ENCODE assay signal across 19 cellular contexts in genomic region chr2:179951680-179952079, GRCh38. TPM values are rescaled to one million over a fixed set of nuclear protein-coding genes. Genes with fewer than 3 reads are reported as not detected.
DNase-seq lines count a peak whose midpoint lies in the region; ATAC-seq lines count a peak whose summit lies in the region.
"Had no signal": no experiment of that assay in that cellular context is flagged by ENCODE, and none has a peak within 500 bp of the region (broad histone marks: within the 10 kb centered on the region; RNA-seq: fewer than 3 reads in every experiment).

No MANE protein-coding gene starts in this region.

- peaks cover 44% of the 10 kb centered on the region for H3K36me3 Mint-ChIP-seq in activated CD4-positive, alpha-beta T cell treated with anti-CD3 and anti-CD28 coated beads for 36 hours (ENCODE audit: low read depth)
- peaks cover 52 to 70% of the 10 kb centered on the region in 2 donors for H3K36me3 Mint-ChIP-seq in CD4-positive, alpha-beta memory T cell

- no peaks in the 10 kb centered on the region for H3K27me3 Mint-ChIP-seq in activated CD4-positive, alpha-beta T cell treated with anti-CD3 and anti-CD28 coated beads for 36 hours
- no peaks in the 10 kb centered on the region for H3K27me3 Mint-ChIP-seq in CD4-positive, alpha-beta memory T cell
- H3K27me3 Mint-ChIP-seq: activated T-cell treated with anti-CD3 and anti-CD28 coated beads, Interleukin-2, amount 50 U/mL, for 24 hours; stimulated activated naive CD8-positive, alpha-beta T cell treated with anti-CD3 and anti-CD28 coated beads, Interleukin-15, Interleukin-2, amounts not matched to agents 100 ng/mL and 50 ng/mL, for 24 hours had no signal

- no peak for DNase-seq in activated CD4-positive, alpha-beta T cell treated with anti-CD3 and anti-CD28 coated beads for 36 hours
- no peak for DNase-seq in activated CD4-positive, alpha-beta T cell treated with anti-CD3 and anti-CD28 coated beads for 1 hour
- DNase-seq in dermis blood vessel endothelial cell, result no peak
- no peak for DNase-seq in SW480 (ENCODE audit: low spot score)
- DNase-seq in NCI-H2029 treated with DMSO at 0.1 percent for 48 hours (lab: John Stamatoyannopoulos, UW), result no peak
- DNase-seq in CD4-positive, alpha-beta memory T cell, result no peak
- DNase-seq: activated CD4-positive, CD25-positive, alpha-beta regulatory T cell treated with anti-CD3 and anti-CD28 coated beads, Interleukin-2, amount 50 U/mL, for 72 hours; activated T-cell treated with anti-CD3 and anti-CD28 coated beads, Interleukin-2, amount 50 U/mL, for 24 hours; amniotic stem cell; HFFc6; islet precursor cell; MG63; NCI-H2107 had no signal

- no peaks in the 10 kb centered on the region for H3K4me1 ChIP-seq in CD4-positive, alpha-beta memory T cell (ENCODE audit: insufficient read depth, low read length)
- H3K4me1 ChIP-seq: parathyroid adenoma had no signal

- H3K27ac Mint-ChIP-seq in activated CD4-positive, alpha-beta T cell treated with anti-CD3 and anti-CD28 coated beads for 36 hours, result peak overlapping the region; percentile 1
- no peak overlapping the region for H3K27ac Mint-ChIP-seq in CD4-positive, alpha-beta memory T cell
- H3K27ac Mint-ChIP-seq: activated T-cell treated with anti-CD3 and anti-CD28 coated beads, Interleukin-2, amount 50 U/mL, for 24 hours; HFFc6; stimulated activated naive CD8-positive, alpha-beta T cell treated with anti-CD3 and anti-CD28 coated beads, Interleukin-15, Interleukin-2, amounts not matched to agents 100 ng/mL and 50 ng/mL, for 24 hours had no signal

- H3K27me3 ChIP-seq in CD4-positive, alpha-beta memory T cell (ENCODE audit: insufficient read depth, low read length), result no peaks in the 10 kb centered on the region
- H3K27me3 ChIP-seq: MG63 had no signal

- CTCF ChIA-PET in activated CD4-positive, alpha-beta T cell treated with anti-CD3 and anti-CD28 coated beads for 36 hours (lab: Charles Lee), result no interaction called here
- CTCF ChIA-PET in CD4-positive, alpha-beta memory T cell (lab: Charles Lee; ENCODE audit: partially characterized antibody), result no interaction called here

- no peaks in the 10 kb centered on the region for H3K9me3 ChIP-seq in CD4-positive, alpha-beta memory T cell (ENCODE audit: control insufficient read depth in 1 of 2, low read length in 2 of 2)
- H3K9me3 ChIP-seq: MG63 had no signal

- no peaks in the 10 kb centered on the region for H3K4me1 Mint-ChIP-seq in activated CD4-positive, alpha-beta T cell treated with anti-CD3 and anti-CD28 coated beads for 36 hours
- H3K4me1 Mint-ChIP-seq in CD4-positive, alpha-beta memory T cell, result peaks cover 0 to 3% (median under 1%) of the 10 kb centered on the region in 4 donors

- H3K27ac ChIP-seq in CD4-positive, alpha-beta memory T cell (ENCODE audit: low read depth, low read length), result no peak overlapping the region
- H3K27ac ChIP-seq: 22Rv1, epithelial cell of prostate, parathyroid adenoma had no signal

- peaks cover 41% of the 10 kb centered on the region for H3K36me3 ChIP-seq in CD4-positive, alpha-beta memory T cell (ENCODE audit: insufficient read depth, low read length)

- intact Hi-C loops in activated CD4-positive, alpha-beta T cell treated with anti-CD3 and anti-CD28 coated beads for 36 hours (cut with DNase I, micrococcal nuclease), result no loop called here
- intact Hi-C loops in CD4-positive, alpha-beta memory T cell (cut with micrococcal nuclease), result no loop called here

- ATAC-seq in activated CD4-positive, alpha-beta T cell treated with anti-CD3 and anti-CD28 coated beads for 36 hours, result no peak
- ATAC-seq in GM21825 (IDR thresholded peaks at IDR 0.05; ENCODE audit: unreplicated experiment) (peak; percentile 50), HG03159 (IDR thresholded peaks at IDR 0.05; ENCODE audit: unreplicated experiment) (peak; percentile 67)

- no peaks in the 10 kb centered on the region for H3K9me3 Mint-ChIP-seq in activated CD4-positive, alpha-beta T cell treated with anti-CD3 and anti-CD28 coated beads for 36 hours (ENCODE audit: low read depth)
- H3K9me3 Mint-ChIP-seq in CD4-positive, alpha-beta memory T cell, result no peaks in the 10 kb centered on the region
- H3K9me3 Mint-ChIP-seq: activated T-cell treated with anti-CD3 and anti-CD28 coated beads, Interleukin-2, amount 50 U/mL, for 24 hours; HFFc6; stimulated activated naive CD8-positive, alpha-beta T cell treated with anti-CD3 and anti-CD28 coated beads, Interleukin-15, Interleukin-2, amounts not matched to agents 100 ng/mL and 50 ng/mL, for 24 hours had no signal

- H3K4me3 ChIP-seq in CD4-positive, alpha-beta memory T cell (ENCODE audit: low read length in 2 of 2), result no peak overlapping the region
- H3K4me3 ChIP-seq: MG63 had no signal

- no peak overlapping the region for H3K4me3 Mint-ChIP-seq in activated CD4-positive, alpha-beta T cell treated with anti-CD3 and anti-CD28 coated beads for 36 hours
- no peak overlapping the region for H3K4me3 Mint-ChIP-seq in CD4-positive, alpha-beta memory T cell
- H3K4me3 Mint-ChIP-seq: activated T-cell treated with anti-CD3 and anti-CD28 coated beads, Interleukin-2, amount 50 U/mL, for 24 hours; HFFc6; stimulated activated naive CD8-positive, alpha-beta T cell treated with anti-CD3 and anti-CD28 coated beads, Interleukin-15, Interleukin-2, amounts not matched to agents 100 ng/mL and 50 ng/mL, for 24 hours had no signal

- POLR2A ChIA-PET in activated CD4-positive, alpha-beta T cell treated with anti-CD3 and anti-CD28 coated beads for 36 hours (lab: Charles Lee), result no interaction called here
- POLR2A ChIA-PET in CD4-positive, alpha-beta memory T cell (lab: Charles Lee; ENCODE audit: partially characterized antibody), result no interaction called here

RNA-seq across cellular contexts. Expression of gene CWC22, which starts 55.4 kb away (rescaled TPM):
- 10 to 100 TPM; 25.3 to 31.0 TPM for total RNA-seq in activated CD4-positive, alpha-beta T cell treated with anti-CD3 and anti-CD28 coated beads for 36 hours
- 17.0 and 24.0 TPM in 2 replicates for total RNA-seq in dermis blood vessel endothelial cell
- total RNA-seq in CD4-positive, alpha-beta memory T cell, result 10 to 100 TPM; 28.9 to 31.1 TPM
- 10 to 100 TPM; 18.1 to 27.5 TPM for polyA plus RNA-seq in CD4-positive, alpha-beta memory T cell
